Comparison of ENCODE assay signal across 20 cellular contexts in the genomic region with DNA sequence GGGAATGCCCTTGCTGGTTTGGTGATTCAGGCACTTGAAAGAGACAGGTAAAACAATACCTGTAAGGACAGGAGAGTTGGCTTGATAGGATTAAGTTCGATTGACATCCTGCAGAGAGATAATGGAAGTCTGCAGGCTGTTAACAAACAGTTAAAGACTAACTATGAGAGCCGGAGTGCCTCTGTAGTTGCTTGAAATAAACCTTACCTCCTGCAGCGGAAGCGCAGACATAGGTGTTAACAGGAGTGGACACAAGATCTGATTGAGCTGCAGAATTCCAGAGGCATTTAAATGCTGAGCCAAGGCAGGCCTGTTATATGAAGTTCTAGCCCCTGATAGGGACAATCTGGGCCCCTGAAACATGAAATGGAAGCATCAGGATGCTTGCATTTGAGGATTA.
"Had no signal": no experiment of that assay in that cellular context is flagged by ENCODE, and none has a peak within 500 bp of the region (broad histone marks: within the 10 kb centered on the region; RNA-seq: fewer than 3 reads in every experiment).

No MANE protein-coding gene starts in this region.

- DNase-seq: dermis blood vessel endothelial cell; dorsolateral prefrontal cortex; effector CD4-positive, alpha-beta T cell; effector memory CD4-positive, alpha-beta T cell; erythroblast; esophagus squamous epithelium; foreskin fibroblast; foreskin melanocyte; gastrocnemius medialis; head of caudate nucleus; left cardiac atrium; left lung; left ventricle myocardium superior; lower lobe of right lung; mesenchymal stem cell; midbrain; naive thymus-derived CD4-positive, alpha-beta T cell had no signal

- H3K9me3 ChIP-seq: esophagus squamous epithelium, gastrocnemius medialis, heart right ventricle, left lung, lower lobe of right lung had no signal

- H3K4me1 Mint-ChIP-seq: naive thymus-derived CD4-positive, alpha-beta T cell had no signal

- H3K27me3 Mint-ChIP-seq: naive thymus-derived CD4-positive, alpha-beta T cell had no signal

- H3K27me3 ChIP-seq: esophagus squamous epithelium, gastrocnemius medialis, left lung had no signal

- H3K27ac Mint-ChIP-seq: naive thymus-derived CD4-positive, alpha-beta T cell had no signal

- H3K4me3 ChIP-seq: coronary artery, dorsolateral prefrontal cortex, esophagus squamous epithelium, gastrocnemius medialis, heart right ventricle, left lung, lower lobe of right lung had no signal

- H3K4me3 Mint-ChIP-seq: naive thymus-derived CD4-positive, alpha-beta T cell had no signal

- H3K4me1 ChIP-seq: esophagus squamous epithelium, gastrocnemius medialis, heart right ventricle, left lung, lower lobe of right lung had no signal

- H3K36me3 ChIP-seq: esophagus squamous epithelium, gastrocnemius medialis, heart right ventricle, left lung, lower lobe of right lung had no signal

- H3K27ac ChIP-seq: coronary artery, dorsolateral prefrontal cortex, epithelial cell of prostate, esophagus squamous epithelium, gastrocnemius medialis, heart right ventricle, left lung, lower lobe of right lung had no signal
